8 cellular contexts compared by ENCODE assay signal in genomic region chr3:114155370-114155821, GRCh38. TPM values are rescaled to one million over a fixed set of nuclear protein-coding genes. Genes with fewer than 3 reads are reported as not detected.
DNase-seq lines count a peak whose midpoint lies in the region; ATAC-seq, FAIRE-seq and TF ChIP-seq lines count a peak whose summit lies in the region.

No MANE protein-coding gene starts in this region.

- ATAC-seq in sciatic nerve (no peak), HG03565 (IDR thresholded peaks at IDR 0.05; ENCODE audit: unreplicated experiment) (no peak)

- no peak for FAIRE-seq in D721Med (lab: Jason Lieb, UNC)

- WGBS in HUES64 = 62% methylated on average over 8 of the region's 9 CpGs
- WGBS in prostate gland = 82% methylated on average over 9 of the region's 9 CpGs

- peak overlapping the region; percentile 96 for H3K27ac ChIP-seq in HUES64 (ENCODE audit: low read depth, low read length)
- H3K27ac ChIP-seq in VCaP = no peak overlapping the region
- no peak overlapping the region for H3K27ac ChIP-seq in prostate gland

- no peak for TF ChIP-seq POLR2A in prostate gland (IDR thresholded peaks at IDR 0.05)

- H3K27me3 ChIP-seq in HUES64 (ENCODE audit: insufficient read depth, low read length) (no peaks in the 10 kb centered on the region), prostate gland (replicated peaks; ENCODE audit: insufficient read depth) (no peaks in the 10 kb centered on the region)

- no peak overlapping the region for H3K4me3 ChIP-seq in HUES64 (ENCODE audit: low read length)
- H3K4me3 ChIP-seq in foreskin fibroblast (ENCODE audit: low read depth in 1 of 2, low read length in 2 of 2) = no peak overlapping the region
- no peak overlapping the region for H3K4me3 ChIP-seq in prostate gland

- H3K9me3 ChIP-seq in HUES64 (ENCODE audit: insufficient read depth, low read depth, low read length) = no peaks in the 10 kb centered on the region
- H3K9me3 ChIP-seq in prostate gland = no peaks in the 10 kb centered on the region

- no peaks in the 10 kb centered on the region for H3K36me3 ChIP-seq in HUES64 (ENCODE audit: insufficient read depth, low read length)
- H3K36me3 ChIP-seq in prostate gland = no peaks in the 10 kb centered on the region

- H3K4me1 ChIP-seq in HUES64 (ENCODE audit: insufficient read depth, low read length) (peaks cover 56% of the 10 kb centered on the region), prostate gland (replicated peaks) (no peaks in the 10 kb centered on the region)

- TF ChIP-seq CTCF in D721Med (IDR thresholded peaks at IDR 0.05; ENCODE audit: insufficient read depth, missing control alignments) = peak; percentile 65
- peak; percentile 56 for TF ChIP-seq CTCF in VCaP (conservative IDR thresholded peaks at IDR 0.05)
- TF ChIP-seq CTCF in foreskin fibroblast (IDR thresholded peaks at IDR 0.05; ENCODE audit: low read depth, low read length) = peak; percentile 52
- TF ChIP-seq CTCF in prostate gland (IDR thresholded peaks at IDR 0.05) = peak in 1 of 4 experiments; percentile 19

- no peak for DNase-seq in D721Med (ENCODE audit: insufficient read length, low spot score)
- peak; percentile 9 to 31 for DNase-seq in foreskin fibroblast
- DNase-seq in stimulated activated CD8-positive, alpha-beta memory T cell treated with anti-CD3 and anti-CD28 coated beads, Interleukin-4, amount 100 ng/mL, for 48 hours = peak; percentile 59
- no peak for DNase-seq in sciatic nerve (ENCODE audit: low spot score)
- DNase-seq in prostate gland (ENCODE audit: low spot score) = no peak

- intact Hi-C loops in sciatic nerve (cut with DNase I) = no loop called here
- intact Hi-C loops in prostate gland (cut with DNase I) = loop anchor here (10.0 kb wide), 2 partner anchors 229 to 1019 kb away; no protein-coding TSS in a partner anchor

- H3K9ac ChIP-seq in HUES64 (ENCODE audit: low read depth, low read length) = 0 out of 2 replicates have a peak overlapping the region, but pooled peaks have one; percentile 27

RNA-seq across cellular contexts. Expression of gene DRD3, which starts 23.5 kb away (rescaled TPM):
- 0.15 TPM for polyA plus RNA-seq in HUES64 (2013, experiment 1 of 2)
- 0.32 TPM for polyA plus RNA-seq in HUES64 (2013, experiment 2 of 2)
- total RNA-seq in sciatic nerve (not detected), prostate gland (not detected)

Comparison
In these comparisons a context has a peak if more than half of its experiments do, and no peak if none do; other contexts are left out.
1. DNase-seq: peak in foreskin fibroblast (2 of 2) and stimulated activated CD8-positive, alpha-beta memory T cell treated with anti-CD3 and anti-CD28 coated beads, Interleukin-4, amount 100 ng/mL, for 48 hours (single experiment); none in D721Med (single experiment), sciatic nerve (single experiment) and prostate gland (single experiment).